In the genomic region with DNA sequence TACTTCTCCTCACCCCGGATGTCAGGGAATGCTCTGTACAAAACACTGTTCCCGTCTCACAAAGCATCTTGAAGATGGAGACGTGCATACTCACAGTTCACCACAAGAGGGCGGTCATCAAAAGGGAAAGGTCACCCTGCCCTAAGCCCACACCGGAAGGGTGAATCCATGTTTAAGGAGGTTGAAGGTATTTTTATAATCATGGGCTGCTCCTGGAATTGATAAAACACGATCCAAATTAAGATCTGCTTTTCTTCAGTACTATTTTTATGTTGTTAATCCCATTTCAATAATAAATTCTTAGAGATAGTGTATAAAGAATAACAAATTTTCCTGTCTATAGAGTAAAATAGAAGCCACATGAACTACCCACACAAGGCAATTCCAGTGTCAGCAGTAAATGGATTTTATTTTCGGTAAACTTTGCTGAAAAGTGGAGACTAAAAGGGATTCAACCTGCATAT, we compare ENCODE assay signal across 8 cellular contexts.
A peak's percentile ranks its signal among the peaks of the same experiment; 100 is the strongest.
DNase-seq lines count a peak whose midpoint lies in the region; ATAC-seq, FAIRE-seq and TF ChIP-seq lines count a peak whose summit lies in the region.

No MANE protein-coding gene starts in this region.

- no peaks in the 10 kb centered on the region for H3K36me3 Mint-ChIP-seq in activated T-helper 17 cell treated with anti-CD3 and anti-CD28 coated beads, Interleukin-2, amount 50 U/mL, for 72 hours (ENCODE audit: low read depth)

- no peaks in the 10 kb centered on the region for H3F3A ChIP-seq in Loucy (ENCODE audit: low read depth)

- H3K27ac ChIP-seq in RWPE1: no peak overlapping the region
- H3K27ac ChIP-seq in thoracic aorta: no peak overlapping the region

- no peaks in the 10 kb centered on the region for H3K9me3 Mint-ChIP-seq in activated T-helper 17 cell treated with anti-CD3 and anti-CD28 coated beads, Interleukin-2, amount 50 U/mL, for 72 hours

- peak overlapping the region; percentile 13 for H3K4me3 Mint-ChIP-seq in activated T-helper 17 cell treated with anti-CD3 and anti-CD28 coated beads, Interleukin-2, amount 50 U/mL, for 72 hours

- POLR2A ChIA-PET in RWPE1 (lab: Yijun Ruan, JAX; ENCODE audit: low non-redundant PET): no interaction called here

- no peaks in the 10 kb centered on the region for H3K27me3 ChIP-seq in Loucy (ENCODE audit: insufficient read depth, low read length, poor library complexity, severe bottlenecking)
- H3K27me3 ChIP-seq in thoracic aorta (replicated peaks; ENCODE audit: insufficient read depth): no peaks in the 10 kb centered on the region

- H3K4me1 ChIP-seq in Loucy (ENCODE audit: insufficient read depth, low read length, poor library complexity, severe bottlenecking): peaks cover 12% of the 10 kb centered on the region
- H3K4me1 ChIP-seq in thoracic aorta (ENCODE audit: control insufficient read depth in 1 of 2, low read depth in 2 of 2): no peaks in the 10 kb centered on the region

- H3K27me3 Mint-ChIP-seq in activated T-helper 17 cell treated with anti-CD3 and anti-CD28 coated beads, Interleukin-2, amount 50 U/mL, for 72 hours: no peaks in the 10 kb centered on the region

- in situ Hi-C loops in G401 (cut with HindIII; ENCODE audit: low sequenced_read_pairs): no loop called here

- peak; percentile 91 for ATAC-seq in activated T-helper 17 cell treated with anti-CD3 and anti-CD28 coated beads, Interleukin-2, amount 50 U/mL, for 72 hours (replicated peaks)
- peak; percentile 86 for ATAC-seq in omental fat pad (ENCODE audit: low FRiP score)
- ATAC-seq in thoracic aorta (ENCODE audit: insufficient number of reproducible peaks, low FRiP score, low read depth): no peak

- H4K20me1 ChIP-seq in Loucy (ENCODE audit: insufficient read depth, low read length, poor library complexity, severe bottlenecking): no peaks in the 10 kb centered on the region

- peak overlapping the region; percentile 91 for H2AFZ ChIP-seq in Loucy (ENCODE audit: low read length)

- TF ChIP-seq CTCF in Loucy (conservative IDR thresholded peaks at IDR 0.05; ENCODE audit: low read length) (peak; percentile 94), RWPE1 (conservative IDR thresholded peaks at IDR 0.05; ENCODE audit: low read depth) (peak; percentile 90), foreskin fibroblast (IDR thresholded peaks at IDR 0.05; ENCODE audit: low read depth, low read length) (peak; percentile 80), omental fat pad (IDR thresholded peaks at IDR 0.05) (peak in 2 of 3 donors; percentile 45 to 87), thoracic aorta (IDR thresholded peaks at IDR 0.05) (peak; percentile 88)

- FAIRE-seq in H54 (lab: Jason Lieb, UNC): peak; percentile 98

- H3K4me1 Mint-ChIP-seq in activated T-helper 17 cell treated with anti-CD3 and anti-CD28 coated beads, Interleukin-2, amount 50 U/mL, for 72 hours: no peaks in the 10 kb centered on the region

- H3K9me3 ChIP-seq in Loucy (ENCODE audit: insufficient read depth, low read depth, low read length) (no peaks in the 10 kb centered on the region), thoracic aorta (no peaks in the 10 kb centered on the region)

- peak overlapping the region; percentile 32 for H3K9ac ChIP-seq in Loucy (ENCODE audit: low read depth, low read length, poor library complexity, severe bottlenecking)

- TF ChIP-seq POLR2A in H54 (IDR thresholded peaks at IDR 0.05; ENCODE audit: low read depth, low read length): no peak

- H3K27ac Mint-ChIP-seq in activated T-helper 17 cell treated with anti-CD3 and anti-CD28 coated beads, Interleukin-2, amount 50 U/mL, for 72 hours: peak overlapping the region; percentile 51

- no peaks in the 10 kb centered on the region for H3K79me2 ChIP-seq in Loucy (ENCODE audit: insufficient read depth, low read length)

- H3K9me2 ChIP-seq in Loucy (replicated peaks; ENCODE audit: low read depth, low read length): no peaks in the 10 kb centered on the region

- CTCF ChIA-PET in RWPE1 (lab: Yijun Ruan, JAX): interaction anchor here (0.5 to 0.8 kb wide), 2 partner anchors 35 to 1471 kb away, joined by 4 to 5 read pairs; no protein-coding TSS in a partner anchor

- H3K36me3 ChIP-seq in Loucy (ENCODE audit: insufficient read depth, low read length) (no peaks in the 10 kb centered on the region), thoracic aorta (no peaks in the 10 kb centered on the region)

- H3K4me2 ChIP-seq in Loucy (ENCODE audit: low read depth, low read length, poor library complexity, severe bottlenecking): peak overlapping the region; percentile 48

- peak overlapping the region; percentile 44 for H3K4me3 ChIP-seq in Loucy (ENCODE audit: low read length, poor library complexity, severe bottlenecking)
- H3K4me3 ChIP-seq in foreskin fibroblast (ENCODE audit: low read depth in 1 of 2, low read length in 2 of 2): no peak overlapping the region
- no peak overlapping the region for H3K4me3 ChIP-seq in thoracic aorta

- DNase-seq in G401 (ENCODE audit: low spot score) (peak; percentile 73), H54 (ENCODE audit: insufficient read length, low spot score) (peak; percentile 42), RWPE1 (ENCODE audit: low spot score) (peak; percentile 62), foreskin fibroblast (peak; percentile 72 to 90), omental fat pad (ENCODE audit: low spot score) (peak; percentile 84), thoracic aorta (ENCODE audit: low spot score) (peak; percentile 48)
